In genomic region chr1:47481936-47482335, GRCh38 we compare ENCODE assay signal across 19 cellular contexts. TPM values are rescaled to one million over a fixed set of nuclear protein-coding genes. Genes with fewer than 3 reads are reported as not detected.
DNase-seq lines count a peak whose midpoint lies in the region; ATAC-seq lines count a peak whose summit lies in the region.
"Had no signal": no experiment of that assay in that cellular context is flagged by ENCODE, and none has a peak within 500 bp of the region (broad histone marks: within the 10 kb centered on the region; RNA-seq: fewer than 3 reads in every experiment).

No MANE protein-coding gene starts in this region.

- intact Hi-C loops in cardiac septum (cut with DNase I) (no loop called here), Right ventricle myocardium superior (cut with DNase I) (no loop called here)

- no peak overlapping the region for H3K4me3 ChIP-seq in SJCRH30
- H3K4me3 ChIP-seq in CD8-positive, alpha-beta memory T cell (ENCODE audit: low read length): no peak overlapping the region
- H3K4me3 ChIP-seq: A549, BLaER1 had no signal

- CTCF ChIA-PET in CD8-positive, alpha-beta memory T cell (lab: Charles Lee): no interaction called here

- no peaks in the 10 kb centered on the region for H3K4me1 ChIP-seq in SJCRH30
- no peaks in the 10 kb centered on the region for H3K4me1 ChIP-seq in CD8-positive, alpha-beta memory T cell (ENCODE audit: insufficient read depth, low read length)
- H3K4me1 ChIP-seq: BE2C, BLaER1 had no signal

- DNase-seq in cardiac septum (ENCODE audit: low spot score) (peak; percentile 35), Right ventricle myocardium superior (no peak), SJCRH30 (peak; percentile 65 to 79), Ammon's horn (ENCODE audit: low spot score) (no peak)
- no peak for DNase-seq in CD8-positive, alpha-beta memory T cell
- DNase-seq: AML-193; BE2C; C1 segment of cervical spinal cord; Caco-2; Calu3; CD4-positive, alpha-beta memory T cell; CD4-positive, CD25-positive, alpha-beta regulatory T cell; DMS79 treated with DMSO at 0.1 percent for 48 hours; GF-D8 had no signal

- no peak overlapping the region for H3K4me3 Mint-ChIP-seq in CD8-positive, alpha-beta memory T cell
- H3K4me3 Mint-ChIP-seq: CD14-positive monocyte; CD4-positive, alpha-beta memory T cell; CD4-positive, CD25-positive, alpha-beta regulatory T cell had no signal

- H3K36me3 Mint-ChIP-seq in CD8-positive, alpha-beta memory T cell: no peaks in the 10 kb centered on the region
- H3K36me3 Mint-ChIP-seq: CD14-positive monocyte; CD4-positive, alpha-beta memory T cell; CD4-positive, CD25-positive, alpha-beta regulatory T cell had no signal

- POLR2A ChIA-PET in CD8-positive, alpha-beta memory T cell (lab: Charles Lee): no interaction called here

- H3K27me3 Mint-ChIP-seq in CD8-positive, alpha-beta memory T cell: peaks cover 13 to 30% of the 10 kb centered on the region in 2 donors

- no peak overlapping the region for H3K27ac ChIP-seq in SJCRH30
- H3K27ac ChIP-seq in CD8-positive, alpha-beta memory T cell (ENCODE audit: low read depth, low read length): no peak overlapping the region
- H3K27ac ChIP-seq: 22Rv1, BLaER1 had no signal

- no peaks in the 10 kb centered on the region for H3K4me1 Mint-ChIP-seq in CD8-positive, alpha-beta memory T cell
- H3K4me1 Mint-ChIP-seq: CD4-positive, alpha-beta memory T cell; CD4-positive, CD25-positive, alpha-beta regulatory T cell had no signal

- no peak overlapping the region for H3K27ac Mint-ChIP-seq in CD8-positive, alpha-beta memory T cell
- H3K27ac Mint-ChIP-seq: CD14-positive monocyte; CD4-positive, CD25-positive, alpha-beta regulatory T cell had no signal

- ATAC-seq in Right ventricle myocardium superior (ENCODE audit: poor library complexity): no peak
- ATAC-seq in esophagus mucosa: peak; percentile 40
- ATAC-seq: A549 had no signal

- H3K9me3 ChIP-seq in SJCRH30 (replicated peaks): no peaks in the 10 kb centered on the region
- no peaks in the 10 kb centered on the region for H3K9me3 ChIP-seq in CD8-positive, alpha-beta memory T cell (ENCODE audit: low read length)
- H3K9me3 ChIP-seq: A549, BE2C, BLaER1, Caco-2 had no signal

- 0 out of 2 replicates have a peak, but pooled peaks cover 4% of the 10 kb centered on the region for H3K27me3 ChIP-seq in SJCRH30
- peaks cover 4% of the 10 kb centered on the region for H3K27me3 ChIP-seq in CD8-positive, alpha-beta memory T cell (ENCODE audit: insufficient read depth, low read length, poor library complexity, severe bottlenecking)
- H3K27me3 ChIP-seq: BE2C, BLaER1 had no signal

- peaks cover 0 to 2% (median 0%) of the 10 kb centered on the region in 5 donors for H3K9me3 Mint-ChIP-seq in CD8-positive, alpha-beta memory T cell
- H3K9me3 Mint-ChIP-seq: CD14-positive monocyte had no signal

- no peaks in the 10 kb centered on the region for H3K36me3 ChIP-seq in SJCRH30
- no peaks in the 10 kb centered on the region for H3K36me3 ChIP-seq in CD8-positive, alpha-beta memory T cell (ENCODE audit: insufficient read depth, low read length)
- H3K36me3 ChIP-seq: BE2C, BLaER1 had no signal

RNA-seq across cellular contexts. Expression of gene FOXD2, which starts 44.1 kb away (rescaled TPM):
- 0.08 TPM for total RNA-seq in cardiac septum
- total RNA-seq in Right ventricle myocardium superior: not detected
- total RNA-seq in SJCRH30 (2014; rRNA removed; shearing (Covaris generic)): 1.7 and 2.2 TPM in 2 replicates
- total RNA-seq in esophagus mucosa: 0.08 TPM
- under 1 TPM; 0.18 to 0.22 TPM for total RNA-seq in CD8-positive, alpha-beta memory T cell
- 0.37 TPM for polyA plus RNA-seq in CD8-positive, alpha-beta memory T cell

Comparison
In these comparisons a context has a peak if more than half of its experiments do, and no peak if none do; other contexts are left out.
1. DNase-seq: peak in cardiac septum (single experiment) and SJCRH30 (2 of 2); none in Right ventricle myocardium superior (single experiment), CD8-positive, alpha-beta memory T cell (0 of 5) and Ammon's horn (single experiment).